Comparison of ENCODE assay signal across 8 cellular contexts in genomic region chr10:11742009-11742778, GRCh38. TPM values are rescaled to one million over a fixed set of nuclear protein-coding genes. Genes with fewer than 3 reads are reported as not detected.
DNase-seq lines count a peak whose midpoint lies in the region; FAIRE-seq and TF ChIP-seq lines count a peak whose summit lies in the region.

Gene ECHDC3 (plus strand): TSS chr10:11742382. CDS start chr10:11742577, 195 bp downstream.

- H3K4me3 Mint-ChIP-seq in activated naive CD4-positive, alpha-beta T cell treated with anti-CD3 and anti-CD28 coated beads, Interleukin-2, amount 10 ng/mL, durations not matched to agents 7 days and 5 days, result peak within 1 kb of the TSS; percentile 45

- no peaks in the 10 kb centered on the region for H3K36me3 ChIP-seq in HEK293 (ENCODE audit: control insufficient read depth in 2 of 2, insufficient read depth in 1 of 2, low read length in 2 of 2)
- no peaks in the 10 kb centered on the region for H3K36me3 ChIP-seq in urinary bladder (ENCODE audit: insufficient read depth)

- no peak for TF ChIP-seq CTCF in HEK293 (tag by site-specific recombination; IDR thresholded peaks at IDR 0.05)

- no peak for TF ChIP-seq POLR2A in GM12891 (IDR thresholded peaks at IDR 0.05; ENCODE audit: low read depth, low read length)

- H3K9me3 Mint-ChIP-seq in activated naive CD4-positive, alpha-beta T cell treated with anti-CD3 and anti-CD28 coated beads, Interleukin-2, amount 10 ng/mL, durations not matched to agents 7 days and 5 days, result peaks cover 14% of the 10 kb centered on the region

- 3% methylated on average over 93 of the region's 93 CpGs for WGBS in urinary bladder

- no peaks in the 10 kb centered on the region for H3K9me3 ChIP-seq in HEK293 (ENCODE audit: control insufficient read depth, insufficient read depth, low read depth, low read length)

- DNase-seq in GM12891 (ENCODE audit: insufficient read length, low spot score), result peak; percentile 88
- peak; percentile 23 for DNase-seq in NCI-H510A treated with DMSO at 0.1 percent for 48 hours (lab: John Stamatoyannopoulos, UW)
- peak; percentile 56 for DNase-seq in activated naive CD4-positive, alpha-beta T cell treated with anti-CD3 and anti-CD28 coated beads, Interleukin-2, amount 10 ng/mL, durations not matched to agents 7 days and 5 days
- DNase-seq in glomerular visceral epithelial cell (ENCODE audit: extremely low spot score), result peak; percentile 65
- peak; percentile 91 for DNase-seq in posterior vena cava (ENCODE audit: low spot score)
- DNase-seq in UCSD-AML1 (lab: John Stamatoyannopoulos, UW; ENCODE audit: unreplicated experiment), result no peak

- no peaks in the 10 kb centered on the region; the same call in 1 of the 2 replicates for H3K4me1 ChIP-seq in HEK293 (ENCODE audit: control insufficient read depth, insufficient read depth, low read length)
- no peaks in the 10 kb centered on the region for H3K4me1 ChIP-seq in urinary bladder (ENCODE audit: insufficient read depth)

- H3K27me3 Mint-ChIP-seq in activated naive CD4-positive, alpha-beta T cell treated with anti-CD3 and anti-CD28 coated beads, Interleukin-2, amount 10 ng/mL, durations not matched to agents 7 days and 5 days, result peaks cover 79% of the 10 kb centered on the region

- H3K27ac ChIP-seq in HEK293 (ENCODE audit: extremely low read depth, low read depth, low read length) (peak within 1 kb of the TSS; percentile 56; the same call in 1 of the 2 replicates), urinary bladder (ENCODE audit: low read depth) (peak within 1 kb of the TSS; percentile 89)

- intact Hi-C loops in posterior vena cava (cut with DNase I), result no loop called here

- H3K4me3 ChIP-seq in HEK293 (ENCODE audit: low read depth, low read length) (peak within 1 kb of the TSS; percentile 43), urinary bladder (ENCODE audit: low read depth, low read length) (peak within 1 kb of the TSS; percentile 67)

- peaks cover 23% of the 10 kb centered on the region for H3K4me1 Mint-ChIP-seq in activated naive CD4-positive, alpha-beta T cell treated with anti-CD3 and anti-CD28 coated beads, Interleukin-2, amount 10 ng/mL, durations not matched to agents 7 days and 5 days

- CTCF ChIA-PET in HEK293 (lab: Yijun Ruan, JAX), result no interaction called here
- CTCF ChIA-PET in activated naive CD4-positive, alpha-beta T cell treated with anti-CD3 and anti-CD28 coated beads, Interleukin-2, amount 10 ng/mL, durations not matched to agents 7 days and 5 days (lab: Charles Lee), result interaction anchor here (0.6 kb wide), 1 partner anchor 9 kb away, joined by 3 read pairs; no protein-coding TSS in a partner anchor

- no peaks in the 10 kb centered on the region for H3K36me3 Mint-ChIP-seq in activated naive CD4-positive, alpha-beta T cell treated with anti-CD3 and anti-CD28 coated beads, Interleukin-2, amount 10 ng/mL, durations not matched to agents 7 days and 5 days

- peak; percentile 20 for FAIRE-seq in GM12891 (lab: Jason Lieb, UNC)

- H3K27ac Mint-ChIP-seq in activated naive CD4-positive, alpha-beta T cell treated with anti-CD3 and anti-CD28 coated beads, Interleukin-2, amount 10 ng/mL, durations not matched to agents 7 days and 5 days, result no peak within 1 kb of the TSS

- POLR2A ChIA-PET in HEK293 (lab: Yijun Ruan, JAX), result no interaction called here

TF ChIP-seq in GM12891, 5 proteins besides CTCF, POLR2A, EP300 and RAD21:
- TF ChIP-seq POLR2AphosphoS5 (IDR thresholded peaks at IDR 0.05; ENCODE audit: low read depth, low read length) (no peak), PAX5 (IDR thresholded peaks at IDR 0.05; ENCODE audit: insufficient read depth, low read length, severe bottlenecking) (no peak), SPI1 (IDR thresholded peaks at IDR 0.05; ENCODE audit: low read depth, low read length) (no peak), POU2F2 (IDR thresholded peaks at IDR 0.05; ENCODE audit: low read depth, low read length) (no peak), TAF1 (IDR thresholded peaks at IDR 0.05; ENCODE audit: low read depth, low read length) (no peak)
TF ChIP-seq in GM12891: peak in this region for 0.

TF ChIP-seq in HEK293, 187 proteins besides CTCF, POLR2A, EP300 and RAD21:
- TF ChIP-seq KLF1 (tag by site-specific recombination; IDR thresholded peaks at IDR 0.05) (0 out of 2 replicates have a peak, but pooled peaks have one; percentile 7), ZNF791 (tag by site-specific recombination; IDR thresholded peaks at IDR 0.05) (no peak), BCL6B (tag by site-specific recombination; IDR thresholded peaks at IDR 0.05) (no peak), ZSCAN30 (tag by site-specific recombination; IDR thresholded peaks at IDR 0.05) (no peak)

RNA-seq across cellular contexts. Expression of gene ECHDC3, which starts in this region (rescaled TPM):
- polyA plus RNA-seq in GM12891 (2012; ENCODE audit: low read depth, missing spikeins), result 5.9 TPM
- total RNA-seq in posterior vena cava, result 1 to 10 TPM; 7.7 to 8.1 TPM
- 1.5 TPM for total RNA-seq in urinary bladder
- 28.1 TPM for polyA plus RNA-seq in urinary bladder
